ENCODE assay signal across 35 cellular contexts in the genomic region with DNA sequence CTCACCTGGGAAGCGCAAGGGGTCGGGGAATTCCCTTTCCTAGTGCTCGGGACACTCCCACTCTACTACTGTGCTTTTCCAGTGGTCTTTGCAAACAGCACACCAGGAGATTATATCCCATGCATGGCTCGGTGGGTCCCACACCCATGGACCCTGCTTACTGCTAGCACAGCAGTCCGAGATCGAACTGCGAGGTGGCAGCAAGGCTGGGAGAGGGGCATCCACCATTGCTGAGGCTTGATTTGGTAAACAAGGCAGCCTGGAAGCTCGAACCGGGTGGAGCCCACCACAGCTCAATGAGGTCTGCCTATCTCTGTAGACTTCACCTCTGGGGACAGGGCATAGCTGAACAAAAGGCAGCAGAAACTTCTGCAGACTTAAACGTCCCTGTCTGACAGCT.
"Had no signal": no experiment of that assay in that cellular context is flagged by ENCODE, and none has a peak within 500 bp of the region (broad histone marks: within the 10 kb centered on the region; RNA-seq: fewer than 3 reads in every experiment).

No MANE protein-coding gene starts in this region.

- H3K9ac ChIP-seq: KMS-11 had no signal

- H3K9me3 ChIP-seq: MG63 had no signal

- DNase-seq: Karpas-422, Kasumi-1, MG63, MM.1S, MV-4-11, NCI-H1048, NCI-H1092, NCI-H1092 treated with DMSO at 0.1 percent for 48 hours, NCI-H1105, NCI-H1105 treated with DMSO at 0.1 percent for 48 hours, NCI-H1417, NCI-H1417 treated with DMSO at 0.1 percent for 48 hours, NCI-H1436, NCI-H1436 treated with DMSO at 0.1 percent for 48 hours, NCI-H146, NCI-H1694, NCI-H1694 treated with DMSO at 0.1 percent for 48 hours, NCI-H187, NCI-H187 treated with DMSO at 0.1 percent for 48 hours, NCI-H1930, NCI-H2029, NCI-H2029 treated with DMSO at 0.1 percent for 48 hours, NCI-H2081, NCI-H2081 treated with DMSO at 0.1 percent for 48 hours, NCI-H2107, NCI-H2171, NCI-H2171 treated with DMSO at 0.1 percent for 48 hours, NCI-H2227 treated with DMSO at 0.1 percent for 48 hours, NCI-H226, NCI-H345, NCI-H446, NCI-H446 treated with DMSO at 0.1 percent for 48 hours, NCI-H510A, NCI-H510A treated with DMSO at 0.1 percent for 48 hours had no signal

- H3K27me3 ChIP-seq: MG63 had no signal

- H3K36me3 ChIP-seq: MG63 had no signal

- H3K27ac ChIP-seq: KMS-11 had no signal

- H3K4me3 ChIP-seq: MG63 had no signal
